ENCODE assay signal across 22 cellular contexts in the genomic region with DNA sequence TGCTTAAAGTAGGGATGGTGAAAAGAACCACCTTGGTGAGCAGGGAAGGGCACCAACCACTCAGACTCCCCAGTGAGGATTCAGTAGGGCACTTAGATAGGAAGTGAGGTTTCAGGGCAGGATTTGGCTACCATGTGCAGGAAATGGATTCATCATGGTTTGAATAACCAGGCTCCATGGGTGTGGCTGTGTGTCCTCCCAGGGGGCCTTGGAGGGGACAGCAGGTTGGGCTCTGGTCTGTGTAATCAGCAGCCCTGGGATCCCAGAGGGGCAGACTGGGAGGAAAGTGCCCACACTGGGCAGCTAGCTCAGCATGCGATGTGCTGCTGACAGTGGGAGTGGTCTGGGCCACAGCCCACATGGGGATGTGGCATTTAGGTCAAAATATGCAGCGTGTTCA.
A peak's percentile ranks its signal among the peaks of the same experiment; 100 is the strongest.
DNase-seq lines count a peak whose midpoint lies in the region; ATAC-seq and TF ChIP-seq lines count a peak whose summit lies in the region.
"Had no signal": no experiment of that assay in that cellular context is flagged by ENCODE, and none has a peak within 500 bp of the region (broad histone marks: within the 10 kb centered on the region; RNA-seq: fewer than 3 reads in every experiment).

No MANE protein-coding gene starts in this region.

- H3K27me3 Mint-ChIP-seq in endodermal cell (ENCODE audit: insufficient read depth), result peaks cover 9% of the 10 kb centered on the region
- H3K27me3 Mint-ChIP-seq in activated T-cell treated with anti-CD3 and anti-CD28 coated beads, Interleukin-2, amount 50 U/mL, for 72 hours (ENCODE audit: low read depth), result peaks cover 25% of the 10 kb centered on the region

- DNase-seq in AG20443 (ENCODE audit: low spot score) (peak; percentile 45), HT1080 (ENCODE audit: low read depth) (peak; percentile 28), endodermal cell (no peak), posterior vena cava (ENCODE audit: low spot score) (no peak)
- no peak for DNase-seq in activated T-cell treated with anti-CD3 and anti-CD28 coated beads, Interleukin-2, amount 50 U/mL, for 1 hour
- DNase-seq in activated T-cell treated with anti-CD3 and anti-CD28 coated beads, Interleukin-2, amount 50 U/mL, for 72 hours, result no peak
- DNase-seq: DMS79; GOT3; HCEC 1CT; KG1; NCI-H1105; NCI-H1694; NCI-H2081; NCI-H2171; NCI-H446; NCI-H774; NK-92 treated with Interleukin-12 subunit alpha and Interleukin-12 subunit beta, amount 100 ng/mL, for 24 hours; SIG-M5; SK-N-SH had no signal

- peak overlapping the region; percentile 35 for H3K27ac Mint-ChIP-seq in endodermal cell
- H3K27ac Mint-ChIP-seq in activated T-cell treated with anti-CD3 and anti-CD28 coated beads, Interleukin-2, amount 50 U/mL, for 72 hours, result no peak overlapping the region

- H3K4me2 ChIP-seq in BLaER1 treated with 17β-estradiol and CSF1 and Interleukin-3, amounts not matched to agents 10 nM and 100 nM, result peak overlapping the region in 10 of 11 experiments; percentile 22 to 63 (median 52); a peak in 21 of 22 replicates
- H3K4me2 ChIP-seq: SK-N-SH had no signal

- TF ChIP-seq CTCF in endodermal cell (conservative IDR thresholded peaks at IDR 0.05), result no peak

- H3K4me3 Mint-ChIP-seq in endodermal cell, result no peak overlapping the region
- no peak overlapping the region for H3K4me3 Mint-ChIP-seq in activated T-cell treated with anti-CD3 and anti-CD28 coated beads, Interleukin-2, amount 50 U/mL, for 72 hours

- intact Hi-C loops in posterior vena cava (cut with DNase I), result loop anchor here in 1 of 2 donors (10.0 kb wide), 1 partner anchor 194 kb away; no protein-coding TSS in a partner anchor

- H3K36me3 ChIP-seq in BLaER1 treated with 17β-estradiol and CSF1 and Interleukin-3, amounts not matched to agents 10 nM and 100 nM, result no peaks in the 10 kb centered on the region
- H3K36me3 ChIP-seq in endodermal cell (ENCODE audit: control insufficient read depth, insufficient read depth, low read length), result no peaks in the 10 kb centered on the region

- H3K4me3 ChIP-seq in BLaER1 treated with 17β-estradiol and CSF1 and Interleukin-3, amounts not matched to agents 10 nM and 100 nM, result no peak overlapping the region
- no peak overlapping the region for H3K4me3 ChIP-seq in endodermal cell (ENCODE audit: low read length)

- H3K9me3 ChIP-seq in BLaER1 treated with 17β-estradiol and CSF1 and Interleukin-3, amounts not matched to agents 10 nM and 100 nM (replicated peaks in 1 of 11), result no peaks in the 10 kb centered on the region
- H3K9me3 ChIP-seq in endodermal cell (ENCODE audit: control insufficient read depth, low read length), result no peaks in the 10 kb centered on the region
- H3K9me3 ChIP-seq: SK-N-SH had no signal

- peaks cover 0 to 3% (median 0%) of the 10 kb centered on the region in 11 experiments; a peak in 1 of 22 replicates for H4K20me1 ChIP-seq in BLaER1 treated with 17β-estradiol and CSF1 and Interleukin-3, amounts not matched to agents 10 nM and 100 nM

- H3K27ac ChIP-seq in BLaER1 treated with 17β-estradiol and CSF1 and Interleukin-3, amounts not matched to agents 10 nM and 100 nM, result no peak overlapping the region
- no peak overlapping the region for H3K27ac ChIP-seq in endodermal cell (ENCODE audit: low read depth, low read length)
- H3K27ac ChIP-seq: C4-2B, RWPE1 had no signal

- H3K9me3 Mint-ChIP-seq in endodermal cell, result no peaks in the 10 kb centered on the region
- no peaks in the 10 kb centered on the region for H3K9me3 Mint-ChIP-seq in activated T-cell treated with anti-CD3 and anti-CD28 coated beads, Interleukin-2, amount 50 U/mL, for 72 hours

- H3K9ac ChIP-seq in BLaER1 treated with 17β-estradiol and CSF1 and Interleukin-3, amounts not matched to agents 10 nM and 100 nM, result no peak overlapping the region
- no peak overlapping the region for H3K9ac ChIP-seq in endodermal cell (ENCODE audit: extremely low read depth, low read length, poor library complexity, severe bottlenecking)
- H3K9ac ChIP-seq: SK-N-SH had no signal

- H3K4me1 Mint-ChIP-seq in endodermal cell, result peaks cover 2% of the 10 kb centered on the region
- no peaks in the 10 kb centered on the region for H3K4me1 Mint-ChIP-seq in activated T-cell treated with anti-CD3 and anti-CD28 coated beads, Interleukin-2, amount 50 U/mL, for 72 hours (ENCODE audit: low read depth)

- H3K36me3 Mint-ChIP-seq in endodermal cell (ENCODE audit: low read depth), result no peaks in the 10 kb centered on the region
- H3K36me3 Mint-ChIP-seq in activated T-cell treated with anti-CD3 and anti-CD28 coated beads, Interleukin-2, amount 50 U/mL, for 72 hours (ENCODE audit: insufficient read depth in 2 of 2), result no peaks in the 10 kb centered on the region

- H3K4me1 ChIP-seq in BLaER1 treated with 17β-estradiol and CSF1 and Interleukin-3, amounts not matched to agents 10 nM and 100 nM, result peaks cover 6 to 29% (median 24%) of the 10 kb centered on the region in 10 experiments; a peak in 18 of 20 replicates
- H3K4me1 ChIP-seq in endodermal cell (ENCODE audit: control insufficient read depth, insufficient read depth, low read length), result no peaks in the 10 kb centered on the region

- 75 to 87% methylated on average over 2 of the region's 2 CpGs for whole genome bisulfite sequencing in endodermal cell (ENCODE audit: insufficient coverage in 1 of 2, insufficient read length in 1 of 2), 2 experiments

- ATAC-seq in activated T-cell treated with anti-CD3 and anti-CD28 coated beads, Interleukin-2, amount 50 U/mL, for 72 hours (replicated peaks in 1 of 2), result no peak

- H3K27me3 ChIP-seq in BLaER1 treated with 17β-estradiol and CSF1 and Interleukin-3, amounts not matched to agents 10 nM and 100 nM, result no peaks in the 10 kb centered on the region
- peaks cover 6% of the 10 kb centered on the region for H3K27me3 ChIP-seq in endodermal cell (ENCODE audit: control insufficient read depth, insufficient read depth, low read length, poor library complexity, severe bottlenecking)

Comparison
In these comparisons a context has a peak if more than half of its experiments do, and no peak if none do; other contexts are left out.
1. DNase-seq: peak in AG20443 (single experiment) and HT1080 (single experiment); none in endodermal cell (single experiment), activated T-cell treated with anti-CD3 and anti-CD28 coated beads, Interleukin-2, amount 50 U/mL, for 1 hour (single experiment), activated T-cell treated with anti-CD3 and anti-CD28 coated beads, Interleukin-2, amount 50 U/mL, for 72 hours (0 of 2) and posterior vena cava (single experiment).